ENCODE assay signal across 25 cellular contexts in the genomic region with DNA sequence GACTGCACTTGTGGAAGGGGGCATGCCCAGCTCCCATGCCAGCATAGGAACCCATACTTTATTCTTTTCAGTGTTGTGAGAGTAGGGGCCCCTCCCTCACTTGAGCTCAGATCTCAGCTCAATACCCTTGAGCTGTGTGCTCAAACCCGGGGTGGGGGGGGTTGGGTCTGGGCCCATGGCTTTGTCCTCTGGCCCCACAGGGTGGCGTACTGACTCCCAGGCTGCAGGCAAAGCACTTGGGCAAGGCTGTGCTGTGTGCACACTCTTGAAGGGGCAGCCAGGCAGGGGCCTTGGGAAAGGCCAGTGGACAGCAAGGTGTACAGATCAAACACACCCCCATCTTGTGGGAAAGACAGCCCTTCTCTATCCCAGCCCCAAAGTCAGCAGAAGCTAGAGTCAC.
"Had no signal": no experiment of that assay in that cellular context is flagged by ENCODE, and none has a peak within 500 bp of the region (broad histone marks: within the 10 kb centered on the region; RNA-seq: fewer than 3 reads in every experiment).

No MANE protein-coding gene starts in this region.

- H3K9me3 ChIP-seq: Peyer's patch had no signal

- H3K4me3 Mint-ChIP-seq: activated CD4-positive, alpha-beta memory T cell treated with anti-CD3 and anti-CD28 coated beads, Interleukin-2, amount 10 ng/mL, durations not matched to agents 7 days and 5 days; activated CD4-positive, alpha-beta T cell treated with anti-CD3 and anti-CD28 coated beads for 36 hours; activated naive CD4-positive, alpha-beta T cell treated with anti-CD3 and anti-CD28 coated beads for 36 hours; activated naive CD8-positive, alpha-beta T cell; activated T-helper 17 cell treated with anti-CD3 and anti-CD28 coated beads, Interleukin-2, amount 50 U/mL, for 72 hours; brain; central memory CD8-positive, alpha-beta T cell; T-helper 17 cell had no signal

- H3K27me3 ChIP-seq: Peyer's patch had no signal

- H3K36me3 Mint-ChIP-seq: activated naive CD8-positive, alpha-beta T cell; brain had no signal

- ATAC-seq: activated CD4-positive, alpha-beta T cell treated with anti-CD3 and anti-CD28 coated beads for 36 hours; activated T-helper 17 cell treated with anti-CD3 and anti-CD28 coated beads, Interleukin-2, amount 50 U/mL, for 72 hours; T-helper 17 cell had no signal

- H3K4me3 ChIP-seq: Peyer's patch had no signal

- H3K4me1 Mint-ChIP-seq: activated CD4-positive, alpha-beta memory T cell treated with anti-CD3 and anti-CD28 coated beads, Interleukin-2, amount 10 ng/mL, durations not matched to agents 7 days and 5 days; activated CD4-positive, alpha-beta T cell treated with anti-CD3 and anti-CD28 coated beads for 36 hours; activated T-helper 17 cell treated with anti-CD3 and anti-CD28 coated beads, Interleukin-2, amount 50 U/mL, for 72 hours; brain; central memory CD8-positive, alpha-beta T cell; T-helper 17 cell had no signal

- H3K4me1 ChIP-seq: Peyer's patch had no signal

- DNase-seq: activated CD4-positive, alpha-beta memory T cell treated with anti-CD3 and anti-CD28 coated beads, Interleukin-2, amount 10 ng/mL, durations not matched to agents 7 days and 5 days; activated CD4-positive, alpha-beta T cell treated with anti-CD3 and anti-CD28 coated beads for 36 hours; activated CD4-positive, alpha-beta T cell treated with anti-CD3 and anti-CD28 coated beads, Interleukin-2, amount 50 U/mL, for 1 hour; activated CD4-positive, CD25-positive, alpha-beta regulatory T cell; activated gamma-delta T cell; activated naive CD4-positive, alpha-beta T cell treated with anti-CD3 and anti-CD28 coated beads for 36 hours; activated T-cell treated with anti-CD3 and anti-CD28 coated beads for 4 hours; activated T-cell treated with anti-CD3 and anti-CD28 coated beads, Interleukin-2, amount 50 U/mL, for 48 hours; amygdala; Karpas-422; MM.1S; NCI-H1105; NCI-H1436; NCI-H187; NCI-H2081 treated with DMSO at 0.1 percent for 48 hours; NCI-H446; NCI-H524; Peyer's patch; SHP77 treated with DMSO at 0.1 percent for 48 hours; T-helper 17 cell; T-helper 9 cell had no signal

- H3K27ac ChIP-seq: Peyer's patch had no signal

- H3K9me3 Mint-ChIP-seq: activated CD4-positive, alpha-beta memory T cell treated with anti-CD3 and anti-CD28 coated beads, Interleukin-2, amount 10 ng/mL, durations not matched to agents 7 days and 5 days; activated naive CD4-positive, alpha-beta T cell treated with anti-CD3 and anti-CD28 coated beads for 36 hours; activated T-helper 17 cell treated with anti-CD3 and anti-CD28 coated beads, Interleukin-2, amount 50 U/mL, for 72 hours; central memory CD8-positive, alpha-beta T cell had no signal

- H3K27ac Mint-ChIP-seq: activated CD4-positive, alpha-beta memory T cell treated with anti-CD3 and anti-CD28 coated beads, Interleukin-2, amount 10 ng/mL, durations not matched to agents 7 days and 5 days; activated CD4-positive, alpha-beta T cell treated with anti-CD3 and anti-CD28 coated beads for 36 hours; activated naive CD4-positive, alpha-beta T cell treated with anti-CD3 and anti-CD28 coated beads for 36 hours; activated naive CD8-positive, alpha-beta T cell; activated T-helper 17 cell treated with anti-CD3 and anti-CD28 coated beads, Interleukin-2, amount 50 U/mL, for 72 hours; brain; T-helper 17 cell had no signal

- H3K36me3 ChIP-seq: Peyer's patch had no signal

- H3K27me3 Mint-ChIP-seq: brain had no signal
